16 cellular contexts compared by ENCODE assay signal in genomic region chr4:142367326-142368188, GRCh38.
A peak's percentile ranks its signal among the peaks of the same experiment; 100 is the strongest.
DNase-seq lines count a peak whose midpoint lies in the region; ATAC-seq and TF ChIP-seq lines count a peak whose summit lies in the region.
"Had no signal": no experiment of that assay in that cellular context is flagged by ENCODE, and none has a peak within 500 bp of the region (broad histone marks: within the 10 kb centered on the region; RNA-seq: fewer than 3 reads in every experiment).

No MANE protein-coding gene starts in this region.

- no peak for DNase-seq in CD8-positive, alpha-beta T cell
- peak; percentile 43 for DNase-seq in KBM-7
- no peak for DNase-seq in activated CD4-positive, alpha-beta memory T cell treated with anti-CD3 and anti-CD28 coated beads, Interleukin-2, amount 10 ng/mL, durations not matched to agents 7 days and 5 days
- DNase-seq in foreskin keratinocyte = no peak
- DNase-seq in SW 1271 (lab: John Stamatoyannopoulos, UW) = no peak
- DNase-seq: colonic mucosa; mammary epithelial cell; MV-4-11; natural killer cell; NCI-H2081; psoas muscle; stimulated activated naive B cell treated with anti-CD40 and anti-IgM and Interleukin-4, amounts not matched to agents 10 μg/mL and 1 μg/mL and 100 μg/mL, for 72 hours; trophoblast cell had no signal

- H3K36me3 ChIP-seq in CD8-positive, alpha-beta T cell (ENCODE audit: insufficient read depth, low read length) = no peaks in the 10 kb centered on the region
- H3K36me3 ChIP-seq: ascending aorta, colonic mucosa had no signal

- H3K9me3 Mint-ChIP-seq in CD8-positive, alpha-beta T cell = peaks cover 6% of the 10 kb centered on the region
- H3K9me3 Mint-ChIP-seq in activated CD4-positive, alpha-beta memory T cell treated with anti-CD3 and anti-CD28 coated beads, Interleukin-2, amount 10 ng/mL, durations not matched to agents 7 days and 5 days = peaks cover 8% of the 10 kb centered on the region

- H3K4me3 Mint-ChIP-seq in CD8-positive, alpha-beta T cell = peak overlapping the region; percentile 4
- no peak overlapping the region for H3K4me3 Mint-ChIP-seq in activated CD4-positive, alpha-beta memory T cell treated with anti-CD3 and anti-CD28 coated beads, Interleukin-2, amount 10 ng/mL, durations not matched to agents 7 days and 5 days
- H3K4me3 Mint-ChIP-seq: natural killer cell; stimulated activated naive B cell treated with anti-CD40 and anti-IgM and Interleukin-4, amounts not matched to agents 10 μg/mL and 1 μg/mL and 100 μg/mL, for 72 hours had no signal

- no peak for ATAC-seq in CD8-positive, alpha-beta T cell
- ATAC-seq in foreskin keratinocyte = peak; percentile 24
- no peak for ATAC-seq in GM21447 (IDR thresholded peaks at IDR 0.05; ENCODE audit: unreplicated experiment)
- no peak for ATAC-seq in HG03159 (IDR thresholded peaks at IDR 0.05; ENCODE audit: unreplicated experiment)
- ATAC-seq: natural killer cell; psoas muscle; stimulated activated naive B cell treated with anti-CD40 and anti-IgM and Interleukin-4, amounts not matched to agents 10 μg/mL and 1 μg/mL and 100 μg/mL, for 72 hours had no signal

- CTCF ChIA-PET in CD8-positive, alpha-beta T cell (lab: Charles Lee) = interaction anchor here (0.7 to 1.5 kb wide), 3 partner anchors 12 to 19 kb away, joined by 3 to 5 read pairs (median 3); no protein-coding TSS in a partner anchor
- CTCF ChIA-PET in activated CD4-positive, alpha-beta memory T cell treated with anti-CD3 and anti-CD28 coated beads, Interleukin-2, amount 10 ng/mL, durations not matched to agents 7 days and 5 days (lab: Charles Lee) = interaction anchor here (1.6 kb wide), 1 partner anchor 16 kb away, joined by 3 read pairs; no protein-coding TSS in a partner anchor

- intact Hi-C loops in CD8-positive, alpha-beta T cell (cut with DNase I, micrococcal nuclease) = loop anchor here in 1 of 2 experiments (1.0 to 2.0 kb wide), 3 partner anchors 10 to 21 kb away; no protein-coding TSS in a partner anchor

- in situ Hi-C loops in KBM-7 (cut with MboI; ENCODE audit: low pct_unique_long_range_greater_than_20kb, low sequenced_read_pairs) = loop anchor here (25.0 kb wide), 1 partner anchor 345 kb away; no protein-coding TSS in a partner anchor

- H3K36me3 Mint-ChIP-seq in CD8-positive, alpha-beta T cell = peaks cover 23% of the 10 kb centered on the region
- H3K36me3 Mint-ChIP-seq in activated CD4-positive, alpha-beta memory T cell treated with anti-CD3 and anti-CD28 coated beads, Interleukin-2, amount 10 ng/mL, durations not matched to agents 7 days and 5 days (ENCODE audit: low read depth) = peaks cover 48% of the 10 kb centered on the region
- H3K36me3 Mint-ChIP-seq: natural killer cell; stimulated activated naive B cell treated with anti-CD40 and anti-IgM and Interleukin-4, amounts not matched to agents 10 μg/mL and 1 μg/mL and 100 μg/mL, for 72 hours had no signal

- no peaks in the 10 kb centered on the region for H3K9me3 ChIP-seq in CD8-positive, alpha-beta T cell (ENCODE audit: low read length)
- H3K9me3 ChIP-seq: colonic mucosa had no signal

- H3K4me1 ChIP-seq in CD8-positive, alpha-beta T cell (ENCODE audit: insufficient read depth, low read length) = peaks cover 35% of the 10 kb centered on the region
- H3K4me1 ChIP-seq in foreskin keratinocyte = peaks cover 36% of the 10 kb centered on the region
- H3K4me1 ChIP-seq: colonic mucosa had no signal

- peaks cover 73% of the 10 kb centered on the region for H3K4me1 Mint-ChIP-seq in CD8-positive, alpha-beta T cell (ENCODE audit: low read depth)
- peaks cover 62% of the 10 kb centered on the region for H3K4me1 Mint-ChIP-seq in activated CD4-positive, alpha-beta memory T cell treated with anti-CD3 and anti-CD28 coated beads, Interleukin-2, amount 10 ng/mL, durations not matched to agents 7 days and 5 days
- H3K4me1 Mint-ChIP-seq: natural killer cell; stimulated activated naive B cell treated with anti-CD40 and anti-IgM and Interleukin-4, amounts not matched to agents 10 μg/mL and 1 μg/mL and 100 μg/mL, for 72 hours had no signal

- no peak overlapping the region for H3K4me3 ChIP-seq in CD8-positive, alpha-beta T cell (ENCODE audit: low read depth, low read length)
- H3K4me3 ChIP-seq: ascending aorta, colonic mucosa, psoas muscle had no signal

- POLR2A ChIA-PET in CD8-positive, alpha-beta T cell (lab: Charles Lee) = interaction anchor here (1.9 kb wide), 1 partner anchor 13 kb away, joined by 5 read pairs; no protein-coding TSS in a partner anchor
- POLR2A ChIA-PET in activated CD4-positive, alpha-beta memory T cell treated with anti-CD3 and anti-CD28 coated beads, Interleukin-2, amount 10 ng/mL, durations not matched to agents 7 days and 5 days (lab: Charles Lee) = interaction anchor here (0.6 to 3.1 kb wide), 8 partner anchors 8 to 336 kb away, joined by 3 to 11 read pairs (median 4); no protein-coding TSS in a partner anchor

- TF ChIP-seq CTCF in CD8-positive, alpha-beta T cell (IDR thresholded peaks at IDR 0.05) = no peak
- no peak for TF ChIP-seq CTCF in foreskin keratinocyte (conservative IDR thresholded peaks at IDR 0.05)

- H3K27me3 Mint-ChIP-seq in CD8-positive, alpha-beta T cell (ENCODE audit: low read depth) = no peaks in the 10 kb centered on the region
- H3K27me3 Mint-ChIP-seq in activated CD4-positive, alpha-beta memory T cell treated with anti-CD3 and anti-CD28 coated beads, Interleukin-2, amount 10 ng/mL, durations not matched to agents 7 days and 5 days = no peaks in the 10 kb centered on the region
- H3K27me3 Mint-ChIP-seq: stimulated activated naive B cell treated with anti-CD40 and anti-IgM and Interleukin-4, amounts not matched to agents 10 μg/mL and 1 μg/mL and 100 μg/mL, for 72 hours had no signal

- H3K27ac Mint-ChIP-seq in CD8-positive, alpha-beta T cell = peak overlapping the region; percentile 49
- H3K27ac Mint-ChIP-seq in activated CD4-positive, alpha-beta memory T cell treated with anti-CD3 and anti-CD28 coated beads, Interleukin-2, amount 10 ng/mL, durations not matched to agents 7 days and 5 days = peak overlapping the region; percentile 12
- H3K27ac Mint-ChIP-seq: natural killer cell; stimulated activated naive B cell treated with anti-CD40 and anti-IgM and Interleukin-4, amounts not matched to agents 10 μg/mL and 1 μg/mL and 100 μg/mL, for 72 hours had no signal

- no peaks in the 10 kb centered on the region for H3K27me3 ChIP-seq in CD8-positive, alpha-beta T cell (ENCODE audit: insufficient read depth, low read length)
- no peaks in the 10 kb centered on the region for H3K27me3 ChIP-seq in foreskin keratinocyte
- H3K27me3 ChIP-seq: ascending aorta, colonic mucosa had no signal

- no peak overlapping the region for H3K27ac ChIP-seq in CD8-positive, alpha-beta T cell (ENCODE audit: low read depth, low read length)
- no peak overlapping the region for H3K27ac ChIP-seq in foreskin keratinocyte
- H3K27ac ChIP-seq: colonic mucosa, psoas muscle had no signal
